12 cellular contexts compared by ENCODE assay signal in the genomic region with DNA sequence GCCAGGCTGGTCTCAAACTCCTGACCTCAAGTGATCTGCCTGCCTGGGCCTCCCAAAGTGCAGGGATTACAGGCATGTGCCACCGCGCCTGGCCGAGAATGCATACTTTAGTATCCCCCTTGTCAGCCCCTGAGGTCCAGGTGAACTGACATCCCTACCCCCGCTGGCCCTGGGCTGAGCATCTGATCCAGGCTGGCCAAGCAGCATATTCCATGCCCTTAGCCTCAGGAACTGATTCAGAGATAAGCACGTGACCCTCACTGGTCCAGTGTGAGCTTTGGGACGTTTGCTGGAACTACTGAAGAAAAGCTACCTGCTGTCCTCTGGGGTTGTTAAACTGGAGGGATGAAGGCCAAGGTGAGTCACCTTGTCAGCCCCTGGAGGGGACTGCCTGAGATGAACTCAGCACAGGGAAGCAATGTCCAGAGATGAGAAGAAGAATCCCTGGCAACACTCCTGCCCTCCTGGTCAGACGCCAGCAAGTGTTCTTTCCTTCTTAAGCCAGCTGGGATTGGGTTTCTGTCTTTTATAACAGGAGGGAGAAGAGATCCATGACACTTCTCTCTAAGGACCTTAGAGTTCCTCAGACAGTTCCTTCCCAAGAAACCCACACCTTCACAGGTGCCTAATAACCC. TPM values are rescaled to one million over a fixed set of nuclear protein-coding genes. Genes with fewer than 3 reads are reported as not detected.
A peak's percentile ranks its signal among the peaks of the same experiment; 100 is the strongest.
DNase-seq lines count a peak whose midpoint lies in the region; ATAC-seq, FAIRE-seq and TF ChIP-seq lines count a peak whose summit lies in the region.
"Had no signal": no experiment of that assay in that cellular context is flagged by ENCODE, and none has a peak within 500 bp of the region (broad histone marks: within the 10 kb centered on the region; RNA-seq: fewer than 3 reads in every experiment).

No MANE protein-coding gene starts in this region.

- ATAC-seq in CD4-positive, alpha-beta T cell (ENCODE audit: poor library complexity) = no peak
- ATAC-seq in naive thymus-derived CD8-positive, alpha-beta T cell = no peak

- CTCF ChIA-PET in CD4-positive, alpha-beta T cell (lab: Charles Lee) = interaction anchor here (1.1 to 1.5 kb wide), 4 partner anchors 28 to 228 kb away, joined by 3 to 6 read pairs (median 3); a partner anchor contains a TSS
- CTCF ChIA-PET in MCF 10A (lab: Yijun Ruan, JAX) = interaction anchor here (0.5 to 2.6 kb wide), 8 partner anchors 10 to 494 kb away, joined by 3 to 11 read pairs (median 3); a partner anchor contains a TSS

- intact Hi-C loops in CD4-positive, alpha-beta T cell (cut with DNase I, micrococcal nuclease) = loop anchor here (2.0 to 5.0 kb wide), 4 partner anchors 37 to 227 kb away; a partner anchor contains a TSS
- intact Hi-C loops in MCF 10A (cut with micrococcal nuclease) = no loop called here

- H3K9ac ChIP-seq in KMS-11 = no peak overlapping the region

- H3K4me3 Mint-ChIP-seq in CD4-positive, alpha-beta T cell = no peak overlapping the region
- H3K4me3 Mint-ChIP-seq in MCF 10A (ENCODE audit: unreplicated experiment) = no peak overlapping the region
- H3K4me3 Mint-ChIP-seq in naive thymus-derived CD8-positive, alpha-beta T cell = peak overlapping the region; percentile 8 to 88 (median 78)
- H3K4me3 Mint-ChIP-seq in chondrocyte (ENCODE audit: unreplicated experiment) = no peak overlapping the region
- H3K4me3 Mint-ChIP-seq: nephron had no signal

- no peaks in the 10 kb centered on the region for H3K27me3 Mint-ChIP-seq in CD4-positive, alpha-beta T cell
- H3K27me3 Mint-ChIP-seq in MCF 10A (ENCODE audit: insufficient read depth, unreplicated experiment) = no peaks in the 10 kb centered on the region
- no peaks in the 10 kb centered on the region for H3K27me3 Mint-ChIP-seq in naive thymus-derived CD8-positive, alpha-beta T cell
- no peaks in the 10 kb centered on the region for H3K27me3 Mint-ChIP-seq in chondrocyte (ENCODE audit: low read depth)

- peaks cover 76% of the 10 kb centered on the region for H3K36me3 Mint-ChIP-seq in CD4-positive, alpha-beta T cell (ENCODE audit: low read depth)
- H3K36me3 Mint-ChIP-seq in MCF 10A (ENCODE audit: insufficient read depth, unreplicated experiment) = peaks cover 44% of the 10 kb centered on the region
- peaks cover 15 to 75% (median 40%) of the 10 kb centered on the region in 3 donors for H3K36me3 Mint-ChIP-seq in naive thymus-derived CD8-positive, alpha-beta T cell
- peaks cover 36% of the 10 kb centered on the region for H3K36me3 Mint-ChIP-seq in chondrocyte (ENCODE audit: low read depth)

- no TSS peak for BruUV-seq in MCF 10A (replicated peaks; lab: Mats Ljungman, UMichigan)

- H3K79me2 ChIP-seq in KMS-11 (ENCODE audit: insufficient read depth, low read depth) = no peaks in the 10 kb centered on the region

- no peak for TF ChIP-seq CTCF in CD4-positive, alpha-beta T cell (IDR thresholded peaks at IDR 0.05)
- TF ChIP-seq CTCF in KMS-11 (conservative IDR thresholded peaks at IDR 0.05; ENCODE audit: low read depth, low read length) (no peak), MCF 10A (IDR thresholded peaks at IDR 0.05; ENCODE audit: unreplicated experiment) (no peak), chondrocyte (IDR thresholded peaks at IDR 0.05) (no peak)

- no peak overlapping the region for H2AFZ ChIP-seq in KMS-11 (ENCODE audit: low read depth)

- POLR2A ChIA-PET in CD4-positive, alpha-beta T cell (lab: Charles Lee) = interaction anchor here (1.5 to 4.7 kb wide), 8 partner anchors 8 to 122 kb away, joined by 3 to 53 read pairs (median 22); a partner anchor contains a TSS
- POLR2A ChIA-PET in MCF 10A (lab: Yijun Ruan, JAX) = no interaction called here
- POLR2A ChIA-PET in naive thymus-derived CD8-positive, alpha-beta T cell (lab: Charles Lee) = interaction anchor here (0.7 to 4.7 kb wide), 7 partner anchors 11 to 670 kb away, joined by 3 to 55 read pairs (median 33); a partner anchor contains a TSS

- no peaks in the 10 kb centered on the region for H3K9me3 Mint-ChIP-seq in CD4-positive, alpha-beta T cell
- H3K9me3 Mint-ChIP-seq in MCF 10A (ENCODE audit: unreplicated experiment) (no peaks in the 10 kb centered on the region), chondrocyte (ENCODE audit: low read depth) (no peaks in the 10 kb centered on the region)
- H3K9me3 Mint-ChIP-seq in naive thymus-derived CD8-positive, alpha-beta T cell = no peaks in the 10 kb centered on the region
- H3K9me3 Mint-ChIP-seq: nephron had no signal

- peak overlapping the region; percentile 60; the same call in 1 of the 2 replicates for H3K4me2 ChIP-seq in KMS-11

- H3K4me3 ChIP-seq in KMS-11 (IDR thresholded peaks at IDR 0.05; ENCODE audit: insufficient read depth, low read depth, low read length) = no peak overlapping the region

- no peak for DNase-seq in CD4-positive, alpha-beta T cell
- DNase-seq in MCF 10A (ENCODE audit: unreplicated experiment) = peak; percentile 47
- DNase-seq in naive thymus-derived CD8-positive, alpha-beta T cell = no peak
- no peak for DNase-seq in NK-92 treated with Interleukin-12 subunit alpha and Interleukin-12 subunit beta, amount 100 ng/mL, for 24 hours (lab: John Stamatoyannopoulos, UW)
- no peak for DNase-seq in A172 (ENCODE audit: low spot score)
- DNase-seq in HTR-8/SVneo (ENCODE audit: insufficient read length, low spot score) = no peak
- DNase-seq in chondrocyte (ENCODE audit: low spot score) = no peak
- DNase-seq: activated CD8-positive, alpha-beta memory T cell treated with anti-CD3 and anti-CD28 coated beads, Interleukin-2, amount 50 U/mL, for 4 hours; NCI-H2029 treated with DMSO at 0.1 percent for 48 hours had no signal

- peak overlapping the region; percentile 89 for H3K27ac Mint-ChIP-seq in CD4-positive, alpha-beta T cell
- H3K27ac Mint-ChIP-seq in MCF 10A (ENCODE audit: low read depth, unreplicated experiment) (peak overlapping the region; percentile 69), chondrocyte (ENCODE audit: unreplicated experiment) (no peak overlapping the region)
- H3K27ac Mint-ChIP-seq in naive thymus-derived CD8-positive, alpha-beta T cell = peak overlapping the region; percentile 92 to 99 (median 96)

- H4K20me1 ChIP-seq in KMS-11 (ENCODE audit: insufficient read depth) = no peaks in the 10 kb centered on the region

- FAIRE-seq in HTR-8/SVneo (lab: Jason Lieb, UNC) = no peak
- FAIRE-seq: keratinocyte had no signal

- no peaks in the 10 kb centered on the region for H3K36me3 ChIP-seq in KMS-11 (ENCODE audit: insufficient read depth)

- no peaks in the 10 kb centered on the region for H3K9me3 ChIP-seq in CD4-positive, alpha-beta T cell (ENCODE audit: control insufficient read depth, low read length)

- peaks cover 37% of the 10 kb centered on the region for H3K4me1 ChIP-seq in KMS-11 (ENCODE audit: low read depth, poor library complexity, severe bottlenecking)

- H3K4me1 Mint-ChIP-seq in CD4-positive, alpha-beta T cell (ENCODE audit: low read depth) = peaks cover 76% of the 10 kb centered on the region
- no peaks in the 10 kb centered on the region for H3K4me1 Mint-ChIP-seq in MCF 10A (ENCODE audit: insufficient read depth, unreplicated experiment)
- peaks cover 38 to 76% (median 73%) of the 10 kb centered on the region in 4 donors for H3K4me1 Mint-ChIP-seq in naive thymus-derived CD8-positive, alpha-beta T cell
- peaks cover 10% of the 10 kb centered on the region for H3K4me1 Mint-ChIP-seq in chondrocyte (ENCODE audit: low read depth)

- peak overlapping the region; percentile 84 for H3K27ac ChIP-seq in CD4-positive, alpha-beta T cell (ENCODE audit: low read depth, low read length)
- H3K27ac ChIP-seq in KMS-11 = no peak overlapping the region

- no peaks in the 10 kb centered on the region for H3K27me3 ChIP-seq in CD4-positive, alpha-beta T cell (ENCODE audit: control insufficient read depth, insufficient read depth, low read length)
- H3K27me3 ChIP-seq in KMS-11 (ENCODE audit: insufficient read depth, low read depth) = no peaks in the 10 kb centered on the region

RNA-seq across cellular contexts. Expression of a gene that starts 59.1 kb away (rescaled TPM):
- 10 to 100 TPM; 20.9 to 24.0 TPM for total RNA-seq in CD4-positive, alpha-beta T cell
- total RNA-seq in MCF 10A (2022) = 64.7 and 82.7 TPM in 2 replicates
- total RNA-seq in naive thymus-derived CD8-positive, alpha-beta T cell = 10 to 100 TPM; 36.9 to 39.5 TPM
- 10 to 100 TPM; 13.5 to 18.3 (median 16.2) TPM for polyA plus RNA-seq in naive thymus-derived CD8-positive, alpha-beta T cell
- 90.2 and 106 TPM in 2 replicates for total RNA-seq in A172 (2014; rRNA removed; shearing (Covaris generic))
- 54.8 to 58.1 TPM (median 54.8 TPM) in 3 replicates for total RNA-seq in chondrocyte

Comparison
In these comparisons a context has a peak if more than half of its experiments do, and no peak if none do; other contexts are left out.
1. H3K4me3 Mint-ChIP-seq: peak in naive thymus-derived CD8-positive, alpha-beta T cell (10 of 10); none in CD4-positive, alpha-beta T cell (single experiment), MCF 10A (single experiment) and chondrocyte (single experiment).